In genomic region chr6:109482913-109483743, GRCh38 we compare ENCODE assay signal across 8 cellular contexts. TPM values are rescaled to one million over a fixed set of nuclear protein-coding genes. Genes with fewer than 3 reads are reported as not detected.
DNase-seq lines count a peak whose midpoint lies in the region; ATAC-seq lines count a peak whose summit lies in the region.

Gene ZBTB24, minus strand, starts transcription at chr6:109483219. Its CDS starts 1,193 bp downstream, at chr6:109482026.

- H3K9ac ChIP-seq in NT2/D1 (ENCODE audit: insufficient read length, low read depth): peak within 1 kb of the TSS; percentile 84

- H3K9me3 ChIP-seq in NT2/D1 (ENCODE audit: insufficient read depth, low read length): no peaks in the 10 kb centered on the region

- peak; percentile 87 for ATAC-seq in GM21367 (IDR thresholded peaks at IDR 0.05; ENCODE audit: unreplicated experiment)
- peak; percentile 87 for ATAC-seq in effector memory CD8-positive, alpha-beta T cell (replicated peaks)

- H3K4me1 ChIP-seq in NT2/D1 (ENCODE audit: insufficient read depth, insufficient read length): peaks cover 3% of the 10 kb centered on the region

- H3K27me3 Mint-ChIP-seq in effector memory CD8-positive, alpha-beta T cell: no peaks in the 10 kb centered on the region

- DNase-seq in Caki2 (ENCODE audit: low read depth) (peak; percentile 77), HT1080 (ENCODE audit: low read depth) (peak; percentile 76), NT2/D1 (ENCODE audit: low read depth, low spot score) (peak; percentile 64), mesenteric fat pad (ENCODE audit: low spot score) (peak; percentile 96)
- peak; percentile 69 to 81 (median 78) for DNase-seq in activated CD8-positive, alpha-beta memory T cell treated with anti-CD3 and anti-CD28 coated beads for 48 hours (ENCODE audit: low read depth in 2 of 3, low spot score in 2 of 3)
- peak; percentile 81 to 88 (median 84) for DNase-seq in effector memory CD8-positive, alpha-beta T cell
- peak; percentile 83 for DNase-seq in stimulated activated CD8-positive, alpha-beta memory T cell treated with anti-CD3 and anti-CD28 coated beads, Interleukin-12 subunit alpha, Interleukin-12 subunit beta, amount 100 ng/mL, for 4 hours (ENCODE audit: low read depth)

- in situ Hi-C loops in Caki2 (cut with HindIII; ENCODE audit: low pct_unique_long_range_greater_than_20kb, low sequenced_read_pairs): no loop called here

- H3K27ac Mint-ChIP-seq in effector memory CD8-positive, alpha-beta T cell: peak within 1 kb of the TSS; percentile 75 to 82

- peaks cover 39 to 41% of the 10 kb centered on the region in 2 donors for H3K4me1 Mint-ChIP-seq in effector memory CD8-positive, alpha-beta T cell (ENCODE audit: low read depth in 2 of 2)

- peaks cover 25% of the 10 kb centered on the region for H3K36me3 ChIP-seq in NT2/D1 (ENCODE audit: insufficient read depth, insufficient read length, low read length)

- H3K4me3 Mint-ChIP-seq in effector memory CD8-positive, alpha-beta T cell: peak within 1 kb of the TSS; percentile 86 to 92

- H3K27me3 ChIP-seq in NT2/D1 (ENCODE audit: insufficient read depth, insufficient read length): peaks cover 18% of the 10 kb centered on the region

- peaks cover 29% of the 10 kb centered on the region for H3K36me3 Mint-ChIP-seq in effector memory CD8-positive, alpha-beta T cell (ENCODE audit: insufficient read depth)

- no peaks in the 10 kb centered on the region for H3K9me3 Mint-ChIP-seq in effector memory CD8-positive, alpha-beta T cell

- H3K4me3 ChIP-seq in NT2/D1 (ENCODE audit: insufficient read length, low read depth): peak within 1 kb of the TSS; percentile 69

RNA-seq across cellular contexts. Expression of gene ZBTB24, which starts in this region (rescaled TPM):
- total RNA-seq in Caki2 (2014; rRNA removed; shearing (Covaris generic); ENCODE audit: low replicate concordance): 2.4 and 6.4 TPM in 2 replicates
- total RNA-seq in HT1080 (2014; rRNA removed; shearing (Covaris generic)): 9.6 and 10.8 TPM in 2 replicates
- 5.9 and 6.6 TPM in 2 replicates for polyA plus RNA-seq in HT1080 (2015; cell fraction: cytosol; rRNA removed)
- 8.2 and 9.1 TPM in 2 replicates for polyA plus RNA-seq in HT1080 (2015; cell fraction: nucleus; rRNA removed)
- total RNA-seq in mesenteric fat pad: 6.3 TPM

Comparison
In these comparisons a context has a peak if more than half of its experiments do, and no peak if none do; other contexts are left out.
1. Peak in every context shown above with its lines: DNase-seq, ATAC-seq and H3K4me3 ChIP-seq.